8 cellular contexts compared by ENCODE assay signal in the genomic region with DNA sequence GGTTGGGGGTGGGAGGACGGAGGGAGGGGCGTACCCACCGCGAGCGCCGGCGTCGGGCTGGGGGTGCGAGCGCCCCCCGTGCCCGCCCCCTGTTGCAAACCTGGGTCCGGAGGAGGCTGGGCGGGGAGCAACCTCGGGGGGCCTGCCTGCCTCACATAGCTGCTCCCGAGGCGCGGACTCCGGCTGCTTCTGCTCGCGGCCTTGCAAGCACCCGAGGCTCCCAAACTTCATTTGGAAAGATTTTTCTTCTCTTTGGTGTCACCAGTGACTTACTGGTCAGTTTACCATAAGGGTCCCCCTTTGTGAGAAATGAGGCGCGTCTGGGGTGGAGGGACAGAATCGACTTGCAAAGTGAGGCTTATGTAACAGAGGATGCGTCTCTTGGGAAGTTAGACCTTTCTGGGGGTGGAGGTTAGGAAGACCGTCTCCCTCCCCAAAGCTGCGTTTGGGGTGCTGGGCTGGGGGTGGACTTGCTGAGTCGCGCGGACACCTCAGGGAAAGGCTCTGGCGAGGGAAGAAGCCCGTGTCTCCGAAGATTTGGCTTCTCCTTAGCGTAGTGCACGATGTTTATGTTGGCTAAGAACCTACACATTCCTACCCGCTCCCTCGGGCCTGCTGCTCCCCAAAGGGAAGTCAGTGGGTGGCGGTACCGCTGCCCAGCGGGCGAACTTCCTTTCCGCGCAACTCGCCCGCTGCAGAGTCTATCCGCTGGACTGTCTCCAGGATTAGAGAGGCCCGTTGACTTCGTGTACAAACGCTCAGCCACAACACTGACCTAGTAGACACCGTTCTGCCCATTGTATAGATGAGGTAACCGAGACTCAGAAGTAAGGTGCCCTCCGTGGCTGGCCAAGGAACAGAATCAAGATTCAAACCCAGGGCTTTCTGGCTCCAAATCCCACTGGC. TPM values are rescaled to one million over a fixed set of nuclear protein-coding genes. Genes with fewer than 3 reads are reported as not detected.
DNase-seq lines count a peak whose midpoint lies in the region; ATAC-seq and TF ChIP-seq lines count a peak whose summit lies in the region.

No MANE protein-coding gene starts in this region.

- H3K9me3 Mint-ChIP-seq in MCF 10A (ENCODE audit: unreplicated experiment), result no peaks in the 10 kb centered on the region
- no peaks in the 10 kb centered on the region for H3K9me3 Mint-ChIP-seq in effector memory CD8-positive, alpha-beta T cell

- WGBS in right lobe of liver (ENCODE audit: insufficient coverage, low coverage, low lambda C conversion rate, missing lambda C conversion rate), result 5% methylated on average over 26 of the region's 53 CpGs
- 3 to 6% methylated on average over 29 of the region's 53 CpGs for WGBS in thyroid gland, 2 donors

- H3K4me3 Mint-ChIP-seq in MCF 10A (ENCODE audit: unreplicated experiment), result peak overlapping the region; percentile 69
- peak overlapping the region in 1 of 2 donors; percentile 48 for H3K4me3 Mint-ChIP-seq in effector memory CD8-positive, alpha-beta T cell

- H3K27me3 Mint-ChIP-seq in MCF 10A (ENCODE audit: insufficient read depth, unreplicated experiment), result no peaks in the 10 kb centered on the region
- H3K27me3 Mint-ChIP-seq in effector memory CD8-positive, alpha-beta T cell, result peaks cover 66 to 97% of the 10 kb centered on the region in 2 donors

- TF ChIP-seq POLR2A in right lobe of liver (IDR thresholded peaks at IDR 0.05) (peak; percentile 53), thyroid gland (IDR thresholded peaks at IDR 0.05) (peak in 1 of 2 donors; percentile 45)

- POLR2A ChIA-PET in MCF 10A (lab: Yijun Ruan, JAX), result interaction anchor here (0.8 to 1.1 kb wide), 3 partner anchors 10 to 25 kb away, joined by 3 to 5 read pairs (median 3); no protein-coding TSS in a partner anchor

- H3K4me3 ChIP-seq in GM12865 (ENCODE audit: low read depth, low read length) (peak overlapping the region; percentile 47), right lobe of liver (peak overlapping the region; percentile 80 to 95 (median 92)), thyroid gland (replicated peaks in 1 of 3) (peak overlapping the region; percentile 28 to 64 (median 49))

- intact Hi-C loops in MCF 10A (cut with micrococcal nuclease), result no loop called here
- intact Hi-C loops in right lobe of liver (cut with DNase I), result no loop called here
- intact Hi-C loops in thyroid gland (cut with DNase I), result no loop called here

- H3K4me1 Mint-ChIP-seq in MCF 10A (ENCODE audit: insufficient read depth, unreplicated experiment), result peaks cover 22% of the 10 kb centered on the region
- peaks cover 0 to 3% of the 10 kb centered on the region in 2 donors for H3K4me1 Mint-ChIP-seq in effector memory CD8-positive, alpha-beta T cell (ENCODE audit: low read depth in 2 of 2)

- CTCF ChIA-PET in MCF 10A (lab: Yijun Ruan, JAX), result interaction anchor here (0.6 to 1.6 kb wide), 5 partner anchors 17 to 44 kb away, joined by 3 to 5 read pairs (median 3); no protein-coding TSS in a partner anchor

- BruUV-seq in MCF 10A (replicated peaks; lab: Mats Ljungman, UMichigan), result no TSS peak

- H3K9me3 ChIP-seq in right lobe of liver (no peaks in the 10 kb centered on the region), thyroid gland (no peaks in the 10 kb centered on the region)

- DNase-seq in GM12865 (ENCODE audit: low read depth) (no peak), MCF 10A (ENCODE audit: unreplicated experiment) (peak; percentile 89), right lobe of liver (peak in 2 of 3 donors; percentile 59 to 70), thyroid gland (peak; percentile 66 to 70), putamen (ENCODE audit: low spot score) (no peak), foreskin keratinocyte (no peak)
- no peak for DNase-seq in effector memory CD8-positive, alpha-beta T cell

- H3K36me3 Mint-ChIP-seq in MCF 10A (ENCODE audit: insufficient read depth, unreplicated experiment), result no peaks in the 10 kb centered on the region
- no peaks in the 10 kb centered on the region for H3K36me3 Mint-ChIP-seq in effector memory CD8-positive, alpha-beta T cell (ENCODE audit: insufficient read depth)

- TF ChIP-seq CTCF in GM12865 (IDR thresholded peaks at IDR 0.05; ENCODE audit: insufficient read depth, low read depth, low read length, missing control alignments) (no peak), MCF 10A (IDR thresholded peaks at IDR 0.05; ENCODE audit: unreplicated experiment) (no peak), right lobe of liver (IDR thresholded peaks at IDR 0.05) (no peak), thyroid gland (IDR thresholded peaks at IDR 0.05) (no peak), foreskin keratinocyte (conservative IDR thresholded peaks at IDR 0.05) (no peak)

- H3K4me1 ChIP-seq in right lobe of liver (peaks cover 0 to 64% (median 29%) of the 10 kb centered on the region in 4 donors), thyroid gland (peaks cover 68 to 86% of the 10 kb centered on the region in 2 donors), foreskin keratinocyte (no peaks in the 10 kb centered on the region)

- H3K27ac ChIP-seq in right lobe of liver (peak overlapping the region; percentile 96 to 98 (median 98)), thyroid gland (peak overlapping the region; percentile 94 to 98 (median 97)), foreskin keratinocyte (no peak overlapping the region)

- H3K36me3 ChIP-seq in right lobe of liver (peaks cover 0 to 2% (median 0%) of the 10 kb centered on the region in 4 donors), thyroid gland (no peaks in the 10 kb centered on the region)

- no peak overlapping the region for H3K27ac Mint-ChIP-seq in MCF 10A (ENCODE audit: low read depth, unreplicated experiment)
- H3K27ac Mint-ChIP-seq in effector memory CD8-positive, alpha-beta T cell, result no peak overlapping the region

- H3K27me3 ChIP-seq in right lobe of liver, result no peaks in the 10 kb centered on the region
- no peaks in the 10 kb centered on the region for H3K27me3 ChIP-seq in thyroid gland
- H3K27me3 ChIP-seq in foreskin keratinocyte, result peaks cover 24% of the 10 kb centered on the region

- peak; percentile 4 for ATAC-seq in HG03439 (IDR thresholded peaks at IDR 0.05; ENCODE audit: unreplicated experiment)
- peak in 3 of 4 donors; percentile 19 to 47 (median 22) for ATAC-seq in right lobe of liver
- no peak for ATAC-seq in effector memory CD8-positive, alpha-beta T cell (replicated peaks)
- ATAC-seq in foreskin keratinocyte, result no peak

RNA-seq across cellular contexts. Expression of a gene that starts 0.6 kb away (rescaled TPM):
- total RNA-seq in MCF 10A (2022) (0.17 TPM in 1 of 2 replicates, not detected in the other), right lobe of liver (10 to 100 TPM; 37.3 to 96.6 (median 73.5) TPM), thyroid gland (10 to 100 TPM; 34.4 to 50.2 (median 43.1) TPM), foreskin keratinocyte (0.21 TPM in 1 of 2 replicates, not detected in the other)
- 0.16 and 0.18 TPM in 2 replicates for polyA plus RNA-seq in foreskin keratinocyte

Comparison
In these comparisons a context has a peak if more than half of its experiments do, and no peak if none do; other contexts are left out.
1. DNase-seq: peak in MCF 10A (single experiment), right lobe of liver (2 of 3) and thyroid gland (2 of 2); none in GM12865 (single experiment), effector memory CD8-positive, alpha-beta T cell (0 of 3), putamen (single experiment) and foreskin keratinocyte (0 of 2).
2. ATAC-seq: peak in HG03439 (single experiment) and right lobe of liver (3 of 4); none in effector memory CD8-positive, alpha-beta T cell (single experiment) and foreskin keratinocyte (single experiment).
3. RNA of a gene that starts 0.6 kb away (total RNA-seq): 37.3 to 96.6 TPM in right lobe of liver and 34.4 to 50.2 TPM in thyroid gland; 0.21 TPM in foreskin keratinocyte and 0.17 TPM in MCF 10A; every median in the first group is over 10 times any median in the second.
4. Peak in every context shown above with its lines, with median percentiles within 50 percentile points of each other: H3K4me3 ChIP-seq.